In genomic region chr1:166433404-166434304, GRCh38 we compare ENCODE assay signal across 8 cellular contexts.
DNase-seq lines count a peak whose midpoint lies in the region; ATAC-seq lines count a peak whose summit lies in the region.
"Not testable (repeated sequence)": the region's sequence is repeated elsewhere in the genome, so short reads cannot be mapped to it uniquely, and the experiment has no call there.

No MANE protein-coding gene starts in this region.

- DNase-seq in Caki2 (ENCODE audit: low read depth) (peak; percentile 11), NCI-H2171 (lab: John Stamatoyannopoulos, UW) (peak; percentile 41), RKO (ENCODE audit: low spot score) (peak; percentile 64), T47D (ENCODE audit: low read depth in 1 of 2, low spot score in 1 of 2) (peak; percentile 18 to 69), iPS DF 19.7 (ENCODE audit: low read depth, low spot score) (peak; percentile 35), pons (ENCODE audit: low spot score) (peak; percentile 60)
- DNase-seq in Jurkat, Clone E6-1 (ENCODE audit: low read depth, low spot score) = peak; percentile 35

- not testable (repeated sequence) for H3K4me3 ChIP-seq in Jurkat, Clone E6-1 (ENCODE audit: low read length)

- ATAC-seq in GM18907 (IDR thresholded peaks at IDR 0.05; ENCODE audit: unreplicated experiment) = peak; percentile 77

- in situ Hi-C loops in Caki2 (cut with HindIII; ENCODE audit: low pct_unique_long_range_greater_than_20kb, low sequenced_read_pairs); T47D (cut with HindIII; ENCODE audit: low pct_unique_long_range_greater_than_20kb, low sequenced_read_pairs): not testable (repeated sequence)

Comparison
In these comparisons a context has a peak if more than half of its experiments do, and no peak if none do; other contexts are left out.
1. DNase-seq: peak in every context shown above with its lines; median percentile 64 in RKO; 60 in pons; 44 in T47D; 41 in NCI-H2171; 35 in Jurkat, Clone E6-1; 35 in iPS DF 19.7; 11 in Caki2.